Comparison of ENCODE assay signal across 19 cellular contexts in the genomic region with DNA sequence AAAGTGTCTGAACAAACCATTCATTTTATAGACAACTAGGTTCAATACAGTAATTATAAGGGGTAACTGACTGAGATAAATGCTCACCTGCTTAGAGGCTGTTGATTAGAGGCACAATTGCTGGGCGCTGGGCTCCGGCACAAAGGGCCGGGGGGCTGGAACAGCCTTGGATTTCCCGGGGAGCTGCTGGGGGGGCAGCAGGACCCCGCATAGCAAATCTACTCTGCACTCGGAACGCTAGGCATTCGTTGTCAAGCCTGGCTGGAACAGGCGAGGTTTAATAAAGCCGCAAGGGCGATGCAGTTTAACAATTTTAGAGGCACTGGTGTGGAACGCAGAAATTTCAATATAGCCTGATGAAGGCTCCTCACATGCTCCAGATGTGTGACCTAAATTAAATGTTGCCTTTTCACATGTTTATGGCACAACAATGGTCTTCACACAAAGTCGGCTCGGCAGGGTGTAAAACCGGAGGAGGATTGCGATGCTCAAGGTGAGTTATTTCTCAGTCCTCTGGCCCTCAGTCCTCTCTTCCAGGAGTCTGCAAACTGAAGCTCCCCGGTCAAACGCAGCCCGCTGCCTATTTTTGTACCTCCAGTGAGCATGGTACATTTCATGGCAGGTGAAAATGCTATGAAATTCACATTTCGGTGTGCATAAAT.
A peak's percentile ranks its signal among the peaks of the same experiment; 100 is the strongest.
DNase-seq lines count a peak whose midpoint lies in the region; ATAC-seq and TF ChIP-seq lines count a peak whose summit lies in the region.
"Had no signal": no experiment of that assay in that cellular context is flagged by ENCODE, and none has a peak within 500 bp of the region (broad histone marks: within the 10 kb centered on the region; RNA-seq: fewer than 3 reads in every experiment).

No MANE protein-coding gene starts in this region.

- H3K4me3 Mint-ChIP-seq in H9 (peak overlapping the region in 1 of 2 experiments; percentile 8; a peak in 1 of 5 replicates), neural progenitor cell (no peak overlapping the region)
- H3K4me3 Mint-ChIP-seq: T-helper 1 cell treated with Interleukin-12 subunit alpha and Interleukin-12 subunit beta and Interleukin-4 antibody, amounts not matched to agents 30 μg/mL and 1 μg/mL, for 36 hours had no signal

- H2AFZ ChIP-seq in H9 (ENCODE audit: low read length) (no peak overlapping the region), neural progenitor cell (replicated peaks) (no peak overlapping the region), MM.1S (ENCODE audit: low read length) (no peak overlapping the region)
- H2AFZ ChIP-seq: PC-9 had no signal

- H3K79me2 ChIP-seq in H9 (ENCODE audit: insufficient read depth, low read length) (no peaks in the 10 kb centered on the region), neural progenitor cell (ENCODE audit: low read depth) (no peaks in the 10 kb centered on the region), MM.1S (ENCODE audit: low read length) (no peaks in the 10 kb centered on the region)

- H3K9me2 ChIP-seq in MM.1S (replicated peaks; ENCODE audit: insufficient read depth, low read length) = no peaks in the 10 kb centered on the region

- H2BK15ac ChIP-seq in H9 (ENCODE audit: low read depth, low read length) = no peak overlapping the region

- H3F3A ChIP-seq in neural progenitor cell (ENCODE audit: low read depth) = no peaks in the 10 kb centered on the region
- H3F3A ChIP-seq in MM.1S (ENCODE audit: insufficient read depth, low read length) = no peaks in the 10 kb centered on the region

- H3K4me1 ChIP-seq in H9 (ENCODE audit: insufficient read depth, low read length) = peaks cover 3% of the 10 kb centered on the region; the same call in 1 of the 2 replicates
- no peaks in the 10 kb centered on the region for H3K4me1 ChIP-seq in iPS-15b (ENCODE audit: control insufficient read depth, insufficient read depth, low read length)
- peaks cover 17% of the 10 kb centered on the region for H3K4me1 ChIP-seq in neural progenitor cell
- H3K4me1 ChIP-seq in MM.1S (ENCODE audit: low read length) = no peaks in the 10 kb centered on the region
- H3K4me1 ChIP-seq: SJCRH30 had no signal

- H4K91ac ChIP-seq in H9 (ENCODE audit: insufficient read length, low read depth, low read length) = no peak overlapping the region

- H3K56ac ChIP-seq in H9 (ENCODE audit: insufficient read length, low read depth, low read length) = no peak overlapping the region

- no peak overlapping the region for H3K14ac ChIP-seq in H9 (ENCODE audit: insufficient read depth, low read length)

- H3K18ac ChIP-seq in H9 (ENCODE audit: insufficient read length, low read depth, low read length) = no peak overlapping the region

- no peak overlapping the region for H3K27ac ChIP-seq in H9 (ENCODE audit: insufficient read length, low read depth, low read length)
- no peak overlapping the region for H3K27ac ChIP-seq in neural progenitor cell
- H3K27ac ChIP-seq in MM.1S (ENCODE audit: low read length) = no peak overlapping the region
- H3K27ac ChIP-seq: C4-2B, PC-9, SJCRH30 had no signal

- H3K4me1 Mint-ChIP-seq in H9 = peaks cover 29 to 33% of the 10 kb centered on the region in 2 experiments
- peaks cover 26% of the 10 kb centered on the region for H3K4me1 Mint-ChIP-seq in neural progenitor cell

- no peak overlapping the region for H2AK5ac ChIP-seq in H9 (ENCODE audit: insufficient read length, low read length)

- H3K79me1 ChIP-seq in H9 (ENCODE audit: insufficient read depth, low read depth, low read length, poor library complexity, severe bottlenecking) = no peaks in the 10 kb centered on the region

- H3K36me3 Mint-ChIP-seq in H9 (ENCODE audit: insufficient read depth in 1 of 3, low read depth in 3 of 3) (peaks cover 0 to 11% (median 10%) of the 10 kb centered on the region in 3 experiments; a peak in 5 of 7 replicates), neural progenitor cell (no peaks in the 10 kb centered on the region)

- H4K5ac ChIP-seq in H9 (ENCODE audit: insufficient read length, low read depth, low read length) = no peak overlapping the region

- no peak overlapping the region for H3K4ac ChIP-seq in H9 (ENCODE audit: low read depth, low read length)

- H3K9me3 ChIP-seq in H9 (ENCODE audit: control insufficient read depth, low read depth, low read length) (no peaks in the 10 kb centered on the region), iPS-15b (ENCODE audit: control insufficient read depth, insufficient read depth, low read length) (no peaks in the 10 kb centered on the region), neural progenitor cell (ENCODE audit: low read depth) (no peaks in the 10 kb centered on the region), MM.1S (replicated peaks; ENCODE audit: insufficient read depth, low read length) (no peaks in the 10 kb centered on the region)
- H3K9me3 ChIP-seq: SJCRH30 had no signal

- H4K20me1 ChIP-seq in H9 (ENCODE audit: control insufficient read depth, insufficient read depth, insufficient read length) = no peaks in the 10 kb centered on the region
- no peaks in the 10 kb centered on the region for H4K20me1 ChIP-seq in neural progenitor cell (ENCODE audit: low read depth)
- H4K20me1 ChIP-seq in MM.1S (ENCODE audit: insufficient read depth, low read length) = no peaks in the 10 kb centered on the region

- H2BK5ac ChIP-seq in H9 (ENCODE audit: insufficient read length, low read length) = no peak overlapping the region

- no peak overlapping the region for H3K23ac ChIP-seq in H9 (ENCODE audit: insufficient read length, low read depth, low read length)

- peak overlapping the region; percentile 36 for H3K4me2 ChIP-seq in H9 (ENCODE audit: insufficient read depth, insufficient read length, low read length)
- H3K4me2 ChIP-seq in neural progenitor cell = peak overlapping the region; percentile 57
- H3K4me2 ChIP-seq in MM.1S (ENCODE audit: low read depth, low read length) = no peak overlapping the region
- H3K4me2 ChIP-seq: PC-9 had no signal

- no peak overlapping the region for H2BK120ac ChIP-seq in H9 (ENCODE audit: low read depth, low read length, poor library complexity, severe bottlenecking)

- H3K27me3 Mint-ChIP-seq in H9 (ENCODE audit: low read depth) (peaks cover 9% of the 10 kb centered on the region), neural progenitor cell (ENCODE audit: insufficient read depth, low read depth) (peaks cover 2% of the 10 kb centered on the region)

- no CpG with 5 or more reads among the region's 20 CpGs for WGBS in H9 (ENCODE audit: extremely low coverage, insufficient read length, low lambda C conversion rate)

- no peak for DNase-seq in H9
- DNase-seq in NCI-H2081 treated with DMSO at 0.1 percent for 48 hours (lab: John Stamatoyannopoulos, UW) = peak; percentile 62
- DNase-seq in neural progenitor cell (ENCODE audit: low spot score) = peak; percentile 38
- no peak for DNase-seq in RPMI8226
- no peak for DNase-seq in MM.1S
- DNase-seq: ACHN, AML-193, DMS79, NCI-H1930, NCI-H2171, NCI-H446 treated with DMSO at 0.1 percent for 48 hours, NCI-H774, PC-9, SJCRH30 had no signal

- H3K9ac ChIP-seq in H9 (ENCODE audit: extremely low read depth, insufficient read length, low read length) (no peak overlapping the region), iPS-15b (ENCODE audit: low read depth, low read length) (no peak overlapping the region), neural progenitor cell (no peak overlapping the region), MM.1S (ENCODE audit: low read length) (no peak overlapping the region)

- H2BK12ac ChIP-seq in H9 (ENCODE audit: insufficient read length, low read depth, low read length) = no peak overlapping the region

- H2BK20ac ChIP-seq in H9 (ENCODE audit: low read depth, low read length, poor library complexity, severe bottlenecking) = no peak overlapping the region

- H3K23me2 ChIP-seq in H9 (ENCODE audit: insufficient read length, low read depth, low read length, poor library complexity, severe bottlenecking) = no peaks in the 10 kb centered on the region

- H3K9me3 Mint-ChIP-seq in H9 = peaks cover 4 to 9% of the 10 kb centered on the region in 2 experiments; a peak in 4 of 5 replicates
- peaks cover 3% of the 10 kb centered on the region for H3K9me3 Mint-ChIP-seq in neural progenitor cell

- H3T11ph ChIP-seq in H9 (ENCODE audit: low read length) = no peak overlapping the region

- H3K27ac Mint-ChIP-seq in H9 (no peak overlapping the region; a peak in 1 of 7 replicates), neural progenitor cell (no peak overlapping the region)
- H3K27ac Mint-ChIP-seq: T-helper 1 cell treated with Interleukin-12 subunit alpha and Interleukin-12 subunit beta and Interleukin-4 antibody, amounts not matched to agents 30 μg/mL and 1 μg/mL, for 36 hours had no signal

- no peak overlapping the region for H4K8ac ChIP-seq in H9 (replicated peaks; ENCODE audit: insufficient read length, low read depth, low read length)

- H3K36me3 ChIP-seq in iPS-15b (ENCODE audit: control insufficient read depth, insufficient read depth, low read length) (no peaks in the 10 kb centered on the region), neural progenitor cell (no peaks in the 10 kb centered on the region), MM.1S (replicated peaks; ENCODE audit: insufficient read depth, low read length) (no peaks in the 10 kb centered on the region)
- H3K36me3 ChIP-seq: SJCRH30 had no signal

- ATAC-seq in HG02885 (IDR thresholded peaks at IDR 0.05; ENCODE audit: poor library complexity, unreplicated experiment) = no peak
- ATAC-seq: K562 had no signal

- H3K4me3 ChIP-seq in iPS-15b (ENCODE audit: low read depth, low read length) (peak overlapping the region; percentile 1), neural progenitor cell (no peak overlapping the region), MM.1S (ENCODE audit: low read length) (no peak overlapping the region)
- H3K4me3 ChIP-seq: K562, PC-9, SJCRH30 had no signal

- TF ChIP-seq CTCF in H9 (conservative IDR thresholded peaks at IDR 0.05) = no peak
- no peak for TF ChIP-seq CTCF in neural progenitor cell (IDR thresholded peaks at IDR 0.05)
- no peak for TF ChIP-seq CTCF in MM.1S (IDR thresholded peaks at IDR 0.05; ENCODE audit: low read length)

- no peaks in the 10 kb centered on the region for H3K27me3 ChIP-seq in H9 (ENCODE audit: insufficient read depth, low read length)
- H3K27me3 ChIP-seq in iPS-15b (ENCODE audit: control insufficient read depth, insufficient read depth, low read length) = no peaks in the 10 kb centered on the region
- H3K27me3 ChIP-seq in neural progenitor cell = no peaks in the 10 kb centered on the region
- H3K27me3 ChIP-seq in MM.1S (replicated peaks; ENCODE audit: insufficient read depth, low read length) = no peaks in the 10 kb centered on the region

Comparison
In these comparisons a context has a peak if more than half of its experiments do, and no peak if none do; other contexts are left out.
1. DNase-seq: peak in NCI-H2081 treated with DMSO at 0.1 percent for 48 hours (single experiment) and neural progenitor cell (single experiment); none in H9 (single experiment), RPMI8226 (single experiment) and MM.1S (single experiment).